In genomic region chr7:102287465-102288146, GRCh38 we compare ENCODE assay signal across 1 cellular context.
TF ChIP-seq lines count a peak whose summit lies in the region.

No MANE protein-coding gene starts in this region.

TF ChIP-seq in HepG2, 621 proteins besides CTCF, POLR2A, EP300 and RAD21 (continued from another document and continues in another):
- TF ChIP-seq ZHX2 (IDR thresholded peaks at IDR 0.05; ENCODE audit: low read depth), result no peak
- no peak for TF ChIP-seq ZHX2 (CRISPR knock-in tag; IDR thresholded peaks at IDR 0.05; ENCODE audit: borderline replicate concordance)
- TF ChIP-seq ZFP36L1 (CRISPR knock-in tag; IDR thresholded peaks at IDR 0.05), result no peak
- no peak for TF ChIP-seq ONECUT2 (CRISPR knock-in tag; IDR thresholded peaks at IDR 0.05)
- TF ChIP-seq ZNF337 (CRISPR knock-in tag; IDR thresholded peaks at IDR 0.05; ENCODE audit: borderline replicate concordance, low read depth), result no peak
- TF ChIP-seq E2F5 (CRISPR knock-in tag; conservative IDR thresholded peaks at IDR 0.05), result no peak
- TF ChIP-seq ARNT2 (CRISPR knock-in tag; IDR thresholded peaks at IDR 0.05; ENCODE audit: low read depth), result no peak
- no peak for TF ChIP-seq ZNF44 (CRISPR knock-in tag; IDR thresholded peaks at IDR 0.05)
- TF ChIP-seq POGK (CRISPR knock-in tag; conservative IDR thresholded peaks at IDR 0.05), result no peak
- TF ChIP-seq ZNF546 (CRISPR knock-in tag; conservative IDR thresholded peaks at IDR 0.05), result no peak
- no peak for TF ChIP-seq PCBP2 (optimal IDR thresholded peaks at IDR 0.05; ENCODE audit: low read depth, low read length, poor library complexity, severe bottlenecking)
- no peak for TF ChIP-seq ATF4 (CRISPR knock-in tag; IDR thresholded peaks at IDR 0.05)
- TF ChIP-seq ZNF547 (CRISPR knock-in tag; IDR thresholded peaks at IDR 0.05), result no peak
- TF ChIP-seq ZNF891 (CRISPR knock-in tag; IDR thresholded peaks at IDR 0.05), result no peak
- no peak for TF ChIP-seq ATM (IDR thresholded peaks at IDR 0.05; ENCODE audit: borderline replicate concordance)
- TF ChIP-seq SAP130 (CRISPR knock-in tag; IDR thresholded peaks at IDR 0.05; ENCODE audit: low read depth), result 0 out of 2 replicates have a peak, but pooled peaks have one; percentile 9
- TF ChIP-seq BORCS8-MEF2B (CRISPR knock-in tag; IDR thresholded peaks at IDR 0.05), result no peak
- TF ChIP-seq JUND (CRISPR knock-in tag; IDR thresholded peaks at IDR 0.05), result no peak
- no peak for TF ChIP-seq BCL6 (CRISPR knock-in tag; IDR thresholded peaks at IDR 0.05)
- TF ChIP-seq POLR2G (IDR thresholded peaks at IDR 0.05; ENCODE audit: low read depth, low read length), result no peak
- no peak for TF ChIP-seq TEAD2 (CRISPR knock-in tag; IDR thresholded peaks at IDR 0.05)
- TF ChIP-seq BRF2 (CRISPR knock-in tag; IDR thresholded peaks at IDR 0.05), result no peak
- TF ChIP-seq MATR3 (CRISPR knock-in tag; IDR thresholded peaks at IDR 0.05), result no peak
- no peak for TF ChIP-seq FOXO4 (CRISPR knock-in tag; conservative IDR thresholded peaks at IDR 0.05)
- no peak for TF ChIP-seq ZNF644 (CRISPR knock-in tag; IDR thresholded peaks at IDR 0.05; ENCODE audit: low read depth)
- TF ChIP-seq HINFP (CRISPR knock-in tag; IDR thresholded peaks at IDR 0.05; ENCODE audit: low read depth), result no peak
- TF ChIP-seq ARID2 (CRISPR knock-in tag; IDR thresholded peaks at IDR 0.05; ENCODE audit: borderline replicate concordance), result no peak
- TF ChIP-seq ZBTB7B (CRISPR knock-in tag; IDR thresholded peaks at IDR 0.05), result no peak
- TF ChIP-seq THRA (CRISPR knock-in tag; IDR thresholded peaks at IDR 0.05; ENCODE audit: borderline replicate concordance), result no peak
- TF ChIP-seq NONO (IDR thresholded peaks at IDR 0.05), result no peak
- TF ChIP-seq NONO (CRISPR knock-in tag; conservative IDR thresholded peaks at IDR 0.05), result no peak
- no peak for TF ChIP-seq ZIK1 (CRISPR knock-in tag; IDR thresholded peaks at IDR 0.05; ENCODE audit: borderline replicate concordance, low read depth)
- TF ChIP-seq MAX (IDR thresholded peaks at IDR 0.05), result peak; percentile 18; the same call in 1 of the 2 replicates
- peak; percentile 21; the same call in 1 of the 2 replicates for TF ChIP-seq PHF21A (CRISPR knock-in tag; IDR thresholded peaks at IDR 0.05)
- TF ChIP-seq HBP1 (CRISPR knock-in tag; IDR thresholded peaks at IDR 0.05; ENCODE audit: low read depth), result no peak
- no peak for TF ChIP-seq ZBTB2 (CRISPR knock-in tag; IDR thresholded peaks at IDR 0.05; ENCODE audit: low read depth)
- no peak for TF ChIP-seq NFYC (CRISPR knock-in tag; IDR thresholded peaks at IDR 0.05)
- no peak for TF ChIP-seq ZNF790 (CRISPR knock-in tag; IDR thresholded peaks at IDR 0.05; ENCODE audit: borderline replicate concordance)
- no peak for TF ChIP-seq PHB2 (IDR thresholded peaks at IDR 0.05; ENCODE audit: partially characterized antibody)
- TF ChIP-seq ATRX (CRISPR knock-in tag; IDR thresholded peaks at IDR 0.05; ENCODE audit: borderline replicate concordance), result no peak
- TF ChIP-seq ZFYVE20 (CRISPR knock-in tag; IDR thresholded peaks at IDR 0.05; ENCODE audit: borderline replicate concordance, low read depth), result no peak
- no peak for TF ChIP-seq FUBP1 (CRISPR knock-in tag; IDR thresholded peaks at IDR 0.05; ENCODE audit: borderline replicate concordance)
